ENCODE assay signal across 1 cellular context in the genomic region with DNA sequence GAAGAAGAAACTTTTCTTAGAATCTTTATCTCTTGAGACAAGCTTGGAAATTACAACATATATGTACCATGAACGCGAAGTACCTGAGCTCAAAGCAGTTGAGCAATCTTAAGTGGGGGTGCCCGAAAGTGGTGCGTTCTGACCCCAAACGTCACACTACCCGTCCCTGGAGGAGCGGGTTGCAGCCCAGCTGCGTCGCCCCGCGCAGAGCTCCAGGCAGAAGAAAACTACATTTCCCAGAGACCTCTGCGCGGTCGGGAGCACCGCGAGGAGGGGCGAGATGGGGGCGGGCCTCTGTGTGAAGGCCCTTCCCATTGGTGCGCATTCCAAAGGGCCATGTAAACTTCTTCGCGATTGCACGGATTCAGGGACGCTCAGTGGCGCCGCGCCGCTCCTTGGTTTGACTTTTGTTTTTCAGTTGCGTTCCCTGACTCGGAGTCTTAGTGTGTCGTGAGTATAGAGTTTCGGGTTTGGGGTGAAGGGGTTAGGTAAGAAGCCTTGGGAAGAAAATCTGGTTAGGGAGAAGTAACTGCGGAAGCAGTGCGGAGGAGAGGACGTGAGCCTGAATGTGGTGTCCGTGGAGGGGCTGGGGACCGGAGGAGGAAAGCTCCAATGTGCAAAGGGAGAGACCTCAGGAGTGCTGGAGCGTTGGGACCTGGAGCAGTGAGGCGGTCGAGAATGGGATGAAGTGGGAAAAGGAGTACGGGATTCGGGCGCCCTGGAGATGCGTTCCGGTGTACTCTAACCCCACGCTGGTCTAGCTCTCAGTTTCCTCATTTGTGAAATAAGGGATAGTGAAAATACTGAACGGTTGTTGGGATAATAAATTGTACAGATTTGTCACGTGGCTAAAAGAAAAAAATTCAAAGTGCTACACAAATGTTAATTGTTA.
A peak's percentile ranks its signal among the peaks of the same experiment; 100 is the strongest.
TF ChIP-seq lines count a peak whose summit lies in the region.

A gene (plus strand): TSS at position 410 of the 892 bp plus-strand sequence. CDS start 7,740 bp downstream, outside the sequence.

TF ChIP-seq in GM23338, 12 proteins besides CTCF, POLR2A, EP300 and RAD21 (continued from another document):
- TF ChIP-seq, protein P1, sequence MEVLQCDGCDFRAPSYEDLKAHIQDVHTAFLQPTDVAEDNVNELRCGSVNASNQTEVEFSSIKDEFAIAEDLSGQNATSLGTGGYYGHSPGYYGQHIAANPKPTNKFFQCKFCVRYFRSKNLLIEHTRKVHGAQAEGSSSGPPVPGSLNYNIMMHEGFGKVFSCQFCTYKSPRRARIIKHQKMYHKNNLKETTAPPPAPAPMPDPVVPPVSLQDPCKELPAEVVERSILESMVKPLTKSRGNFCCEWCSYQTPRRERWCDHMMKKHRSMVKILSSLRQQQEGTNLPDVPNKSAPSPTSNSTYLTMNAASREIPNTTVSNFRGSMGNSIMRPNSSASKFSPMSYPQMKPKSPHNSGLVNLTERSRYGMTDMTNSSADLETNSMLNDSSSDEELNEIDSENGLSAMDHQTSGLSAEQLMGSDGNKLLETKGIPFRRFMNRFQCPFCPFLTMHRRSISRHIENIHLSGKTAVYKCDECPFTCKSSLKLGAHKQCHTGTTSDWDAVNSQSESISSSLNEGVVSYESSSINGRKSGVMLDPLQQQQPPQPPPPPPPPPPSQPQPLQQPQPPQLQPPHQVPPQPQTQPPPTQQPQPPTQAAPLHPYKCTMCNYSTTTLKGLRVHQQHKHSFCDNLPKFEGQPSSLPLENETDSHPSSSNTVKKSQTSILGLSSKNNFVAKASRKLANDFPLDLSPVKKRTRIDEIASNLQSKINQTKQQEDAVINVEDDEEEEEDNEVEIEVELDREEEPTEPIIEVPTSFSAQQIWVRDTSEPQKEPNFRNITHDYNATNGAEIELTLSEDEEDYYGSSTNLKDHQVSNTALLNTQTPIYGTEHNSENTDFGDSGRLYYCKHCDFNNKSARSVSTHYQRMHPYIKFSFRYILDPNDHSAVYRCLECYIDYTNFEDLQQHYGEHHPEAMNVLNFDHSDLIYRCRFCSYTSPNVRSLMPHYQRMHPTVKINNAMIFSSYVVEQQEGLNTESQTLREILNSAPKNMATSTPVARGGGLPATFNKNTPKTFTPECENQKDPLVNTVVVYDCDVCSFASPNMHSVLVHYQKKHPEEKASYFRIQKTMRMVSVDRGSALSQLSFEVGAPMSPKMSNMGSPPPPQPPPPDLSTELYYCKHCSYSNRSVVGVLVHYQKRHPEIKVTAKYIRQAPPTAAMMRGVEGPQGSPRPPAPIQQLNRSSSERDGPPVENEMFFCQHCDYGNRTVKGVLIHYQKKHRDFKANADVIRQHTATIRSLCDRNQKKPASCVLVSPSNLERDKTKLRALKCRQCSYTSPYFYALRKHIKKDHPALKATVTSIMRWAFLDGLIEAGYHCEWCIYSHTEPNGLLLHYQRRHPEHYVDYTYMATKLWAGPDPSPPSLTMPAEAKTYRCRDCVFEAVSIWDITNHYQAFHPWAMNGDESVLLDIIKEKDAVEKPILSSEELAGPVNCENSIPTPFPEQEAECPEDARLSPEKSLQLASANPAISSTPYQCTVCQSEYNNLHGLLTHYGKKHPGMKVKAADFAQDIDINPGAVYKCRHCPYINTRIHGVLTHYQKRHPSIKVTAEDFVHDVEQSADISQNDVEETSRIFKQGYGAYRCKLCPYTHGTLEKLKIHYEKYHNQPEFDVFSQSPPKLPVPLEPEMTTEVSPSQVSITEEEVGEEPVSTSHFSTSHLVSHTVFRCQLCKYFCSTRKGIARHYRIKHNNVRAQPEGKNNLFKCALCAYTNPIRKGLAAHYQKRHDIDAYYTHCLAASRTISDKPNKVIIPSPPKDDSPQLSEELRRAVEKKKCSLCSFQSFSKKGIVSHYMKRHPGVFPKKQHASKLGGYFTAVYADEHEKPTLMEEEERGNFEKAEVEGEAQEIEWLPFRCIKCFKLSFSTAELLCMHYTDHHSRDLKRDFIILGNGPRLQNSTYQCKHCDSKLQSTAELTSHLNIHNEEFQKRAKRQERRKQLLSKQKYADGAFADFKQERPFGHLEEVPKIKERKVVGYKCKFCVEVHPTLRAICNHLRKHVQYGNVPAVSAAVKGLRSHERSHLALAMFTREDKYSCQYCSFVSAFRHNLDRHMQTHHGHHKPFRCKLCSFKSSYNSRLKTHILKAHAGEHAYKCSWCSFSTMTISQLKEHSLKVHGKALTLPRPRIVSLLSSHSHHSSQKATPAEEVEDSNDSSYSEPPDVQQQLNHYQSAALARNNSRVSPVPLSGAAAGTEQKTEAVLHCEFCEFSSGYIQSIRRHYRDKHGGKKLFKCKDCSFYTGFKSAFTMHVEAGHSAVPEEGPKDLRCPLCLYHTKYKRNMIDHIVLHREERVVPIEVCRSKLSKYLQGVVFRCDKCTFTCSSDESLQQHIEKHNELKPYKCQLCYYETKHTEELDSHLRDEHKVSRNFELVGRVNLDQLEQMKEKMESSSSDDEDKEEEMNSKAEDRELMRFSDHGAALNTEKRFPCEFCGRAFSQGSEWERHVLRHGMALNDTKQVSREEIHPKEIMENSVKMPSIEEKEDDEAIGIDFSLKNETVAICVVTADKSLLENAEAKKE (CRISPR knock-in tag; IDR thresholded peaks at IDR 0.05), result no peak
- no peak for TF ChIP-seq ZNF114 (CRISPR knock-in tag; IDR thresholded peaks at IDR 0.05)
- no peak for TF ChIP-seq EZH2phosphoT487 (IDR thresholded peaks at IDR 0.05; ENCODE audit: unreplicated experiment)
- TF ChIP-seq CREB1 (CRISPR knock-in tag; IDR thresholded peaks at IDR 0.05; ENCODE audit: low read depth), result peak; percentile 76
- TF ChIP-seq EZH2 (IDR thresholded peaks at IDR 0.05; ENCODE audit: low read depth, unreplicated experiment), result no peak
- TF ChIP-seq, protein P2, sequence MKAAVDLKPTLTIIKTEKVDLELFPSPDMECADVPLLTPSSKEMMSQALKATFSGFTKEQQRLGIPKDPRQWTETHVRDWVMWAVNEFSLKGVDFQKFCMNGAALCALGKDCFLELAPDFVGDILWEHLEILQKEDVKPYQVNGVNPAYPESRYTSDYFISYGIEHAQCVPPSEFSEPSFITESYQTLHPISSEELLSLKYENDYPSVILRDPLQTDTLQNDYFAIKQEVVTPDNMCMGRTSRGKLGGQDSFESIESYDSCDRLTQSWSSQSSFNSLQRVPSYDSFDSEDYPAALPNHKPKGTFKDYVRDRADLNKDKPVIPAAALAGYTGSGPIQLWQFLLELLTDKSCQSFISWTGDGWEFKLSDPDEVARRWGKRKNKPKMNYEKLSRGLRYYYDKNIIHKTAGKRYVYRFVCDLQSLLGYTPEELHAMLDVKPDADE (IDR thresholded peaks at IDR 0.05), result peak; percentile 90
